In the genomic region with DNA sequence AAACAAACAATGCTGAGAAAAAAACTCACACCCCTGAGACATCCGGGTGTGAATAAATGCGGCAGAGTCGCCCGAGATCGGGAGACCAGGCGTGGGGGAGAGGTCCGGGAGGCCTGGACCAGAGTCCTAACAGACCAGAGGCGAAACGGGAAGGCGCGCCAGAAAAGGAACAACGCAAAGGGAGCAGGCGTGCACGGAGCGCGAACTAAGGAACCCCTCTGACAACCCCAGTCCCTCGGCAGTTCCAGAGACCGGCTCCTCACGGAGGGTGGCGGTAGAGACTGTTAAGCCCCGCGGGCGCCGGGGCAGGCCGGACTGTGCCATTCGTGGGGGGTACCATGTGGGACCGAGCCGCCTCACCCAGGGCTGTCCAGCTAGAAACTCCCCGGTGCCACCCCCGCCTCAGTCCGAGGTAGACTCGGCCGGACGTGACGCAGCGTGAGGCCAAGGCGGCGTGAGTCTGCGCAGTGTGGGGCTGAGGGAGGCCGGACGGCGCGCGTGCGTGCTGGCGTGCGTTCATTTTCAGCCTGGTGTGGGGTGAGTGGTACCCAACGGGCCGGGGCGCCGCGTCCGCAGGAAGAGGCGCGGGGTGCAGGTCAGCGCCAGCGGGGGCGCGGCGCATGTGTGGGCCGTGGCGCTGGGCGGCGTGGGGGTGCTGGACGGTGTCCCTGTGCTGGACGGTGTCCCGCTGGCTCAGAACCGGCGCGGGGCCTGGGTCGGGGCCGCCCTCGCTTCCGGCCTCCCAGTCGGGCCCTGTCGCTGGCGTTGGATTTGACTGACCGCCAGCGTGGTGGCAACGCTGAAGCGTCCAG, we compare ENCODE assay signal across 8 cellular contexts.
DNase-seq lines count a peak whose midpoint lies in the region; ATAC-seq lines count a peak whose summit lies in the region.

A gene (plus strand): TSS at position 513 of the 812 bp plus-strand sequence. CDS start 1,075 bp downstream, outside the sequence.

- DNase-seq in AG20443 (ENCODE audit: low spot score) (peak; percentile 100), NCI-H345 treated with DMSO at 0.1 percent for 48 hours (lab: John Stamatoyannopoulos, UW; ENCODE audit: unreplicated experiment) (peak; percentile 98), inferior parietal cortex (ENCODE audit: extremely low spot score) (peak; percentile 99)
- DNase-seq in activated CD4-positive, CD25-positive, alpha-beta regulatory T cell (lab: John Stamatoyannopoulos, UW): peak; percentile 99
- DNase-seq in central memory CD4-positive, alpha-beta T cell: peak; percentile 100
- peak; percentile 99 to 100 for DNase-seq in stimulated activated CD4-positive, alpha-beta T cell treated with anti-CD3 and anti-CD28 coated beads, Interleukin-12 subunit alpha, Interleukin-12 subunit beta, amount 100 ng/mL, for 24 hours (ENCODE audit: low read depth in 2 of 2)

- ATAC-seq in GM19025 (IDR thresholded peaks at IDR 0.05; ENCODE audit: low read depth, unreplicated experiment) (peak; percentile 93), HG03342 (IDR thresholded peaks at IDR 0.05; ENCODE audit: unreplicated experiment) (peak; percentile 96)

Comparison
In these comparisons a context has a peak if more than half of its experiments do, and no peak if none do; other contexts are left out.
1. Peak in every context shown above with its lines: DNase-seq and ATAC-seq.